34 cellular contexts compared by ENCODE assay signal in the genomic region with DNA sequence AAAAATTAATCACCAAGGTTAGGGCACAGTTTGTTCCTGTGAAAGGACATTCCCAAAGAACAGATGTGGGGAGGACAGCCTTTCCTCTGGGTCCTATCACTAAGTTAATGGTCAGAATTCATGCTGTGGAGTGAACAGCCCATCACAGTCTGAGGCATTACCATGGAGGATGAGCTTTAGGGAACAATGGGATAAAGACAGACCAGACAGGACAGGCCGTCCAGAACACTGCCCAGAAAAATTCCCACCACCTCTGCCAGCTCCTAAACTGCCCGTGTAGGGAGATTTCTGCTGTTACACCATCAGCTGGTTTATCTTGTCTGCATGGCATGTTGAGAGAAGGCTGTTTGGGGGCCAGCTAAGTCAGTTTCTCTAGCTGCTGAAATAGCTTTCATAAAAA. TPM values are rescaled to one million over a fixed set of nuclear protein-coding genes. Genes with fewer than 3 reads are reported as not detected.
"Had no signal": no experiment of that assay in that cellular context is flagged by ENCODE, and none has a peak within 500 bp of the region (broad histone marks: within the 10 kb centered on the region; RNA-seq: fewer than 3 reads in every experiment).

No MANE protein-coding gene starts in this region.

- H3K27me3 ChIP-seq: colonic mucosa, gastroesophageal sphincter, left lung, sigmoid colon, spleen, testis, transverse colon had no signal

- H3K27ac ChIP-seq: colonic mucosa, epithelial cell of prostate, left lung, neutrophil, spleen, testis, transverse colon had no signal

- H3K9me3 ChIP-seq: colonic mucosa, gastroesophageal sphincter, left lung, mucosa of descending colon, neutrophil, sigmoid colon, spleen, testis, transverse colon had no signal

- H3K4me3 ChIP-seq: colonic mucosa, gastroesophageal sphincter, left lung, mucosa of descending colon, sigmoid colon, spleen, testis, transverse colon had no signal

- FAIRE-seq: bronchial epithelial cell, endometrium had no signal

- H3K4me1 ChIP-seq: left lung, testis had no signal

- H3K36me3 ChIP-seq: colonic mucosa, gastroesophageal sphincter, left lung, neutrophil, sigmoid colon, spleen, transverse colon had no signal

- DNase-seq: activated CD4-positive, alpha-beta memory T cell treated with anti-CD3 and anti-CD28 coated beads, Interleukin-2, amount 10 ng/mL, durations not matched to agents 7 days and 5 days; activated CD4-positive, alpha-beta T cell treated with anti-CD3 and anti-CD28 coated beads for 1 hour; activated CD4-positive, alpha-beta T cell treated with anti-CD3 and anti-CD28 coated beads, Interleukin-2, amount 10 ng/mL, durations not matched to agents 7 days and 5 days; activated CD8-positive, alpha-beta memory T cell treated with anti-CD3 and anti-CD28 coated beads, Interleukin-2, amount 50 U/mL, for 48 hours; activated gamma-delta T cell treated with Interleukin-2 at 50 U/mL for 16 hours; activated naive CD4-positive, alpha-beta T cell treated with anti-CD3 and anti-CD28 coated beads, Interleukin-2, amount 50 U/mL, for 16 hours; activated naive CD8-positive, alpha-beta T cell treated with anti-CD3 and anti-CD28 coated beads, Interleukin-2, amount 50 U/mL, for 24 hours; activated T-cell treated with anti-CD3 and anti-CD28 coated beads, Interleukin-2, amount 50 U/mL, for 24 hours; cerebellar nuclear complex; colonic mucosa; effector CD8-positive, alpha-beta T cell; kidney glomerular epithelial cell; left lung; mucosa of descending colon; naive B cell; nephron progenitor cell; sigmoid colon; spleen; stimulated activated naive CD4-positive, alpha-beta T cell treated with Interleukin-2 at 50 U/mL for 16 hours; T-helper 2 cell; testis; transverse colon had no signal

- ATAC-seq: activated naive CD8-positive, alpha-beta T cell treated with anti-CD3 and anti-CD28 coated beads, Interleukin-2, amount 50 U/mL, for 24 hours; gastroesophageal sphincter; left lung; mucosa of descending colon; WTC11 had no signal

RNA-seq across cellular contexts. Expression of gene IFNG-AS1, which starts 49.6 kb away (rescaled TPM):
- total RNA-seq: activated CD4-positive, alpha-beta T cell treated with anti-CD3 and anti-CD28 coated beads, Interleukin-2, amount 10 ng/mL, durations not matched to agents 7 days and 5 days; bronchial epithelial cell; colonic mucosa; dermis microvascular lymphatic vessel endothelial cell; gastroesophageal sphincter; lung microvascular endothelial cell; mesenteric fat pad; osteocyte; renal cortical epithelial cell; sigmoid colon; WTC11 had no signal
- polyA plus RNA-seq: urinary bladder had no signal
